20 cellular contexts compared by ENCODE assay signal in genomic region chr4:23291139-23291538, GRCh38.
"Had no signal": no experiment of that assay in that cellular context is flagged by ENCODE, and none has a peak within 500 bp of the region (broad histone marks: within the 10 kb centered on the region; RNA-seq: fewer than 3 reads in every experiment).

No MANE protein-coding gene starts in this region.

- H3K9me3 ChIP-seq: esophagus squamous epithelium, pancreas, prostate gland, sigmoid colon, stomach, tibial artery had no signal

- H3K4me3 ChIP-seq: hepatocyte, pancreas, prostate gland, sigmoid colon, smooth muscle cell, stomach, tibial artery had no signal

- H3K27me3 ChIP-seq: esophagus squamous epithelium, gastroesophageal sphincter, hepatocyte, pancreas, sigmoid colon, stomach, tibial artery had no signal

- H3K36me3 ChIP-seq: esophagus squamous epithelium, gastroesophageal sphincter, pancreas, prostate gland, sigmoid colon, stomach, tibial artery had no signal

- H2AFZ ChIP-seq: hepatocyte had no signal

- H3K27ac ChIP-seq: esophagus squamous epithelium, gastroesophageal sphincter, hepatocyte, pancreas, prostate gland, sigmoid colon, stomach, tibial artery had no signal

- H3K4me2 ChIP-seq: hepatocyte, smooth muscle cell had no signal

- ATAC-seq: activated CD8-positive, alpha-beta memory T cell treated with anti-CD3 and anti-CD28 coated beads, Interleukin-2, amount 10 ng/mL, durations not matched to agents 7 days and 5 days; activated CD8-positive, alpha-beta T cell treated with anti-CD3 and anti-CD28 coated beads for 36 hours; gastroesophageal sphincter; left cardiac atrium; left ventricle myocardium superior; pancreas; stimulated activated naive B cell treated with anti-CD40 and anti-IgM and Interleukin-4, amounts not matched to agents 10 μg/mL and 1 μg/mL and 100 μg/mL, for 72 hours had no signal

- H3K79me2 ChIP-seq: hepatocyte had no signal

- H3K4me1 ChIP-seq: esophagus squamous epithelium, gastroesophageal sphincter, pancreas, prostate gland, sigmoid colon, stomach, tibial artery had no signal

- DNase-seq: activated B cell treated with CpG ODN at 0.5 μM for 24 hours; activated CD4-positive, alpha-beta T cell treated with anti-CD3 and anti-CD28 coated beads, Interleukin-2, amount 50 U/mL, for 1 hour; activated CD8-positive, alpha-beta memory T cell treated with anti-CD3 and anti-CD28 coated beads, Interleukin-2, amount 10 ng/mL, durations not matched to agents 7 days and 5 days; activated CD8-positive, alpha-beta T cell treated with anti-CD3 and anti-CD28 coated beads for 36 hours; activated naive CD4-positive, alpha-beta T cell; activated T-cell treated with anti-CD3 and anti-CD28 coated beads, Interleukin-2, amount 50 U/mL, for 48 hours; endodermal cell; esophagus squamous epithelium; left cardiac atrium; left ventricle myocardium superior; pancreas; sigmoid colon; stimulated activated CD4-positive, alpha-beta T cell treated with anti-CD3 and anti-CD28 coated beads, Interleukin-2, amount 100 ng/mL, for 24 hours; stimulated activated naive B cell treated with anti-CD40 and anti-IgM and Interleukin-4, amounts not matched to agents 10 μg/mL and 1 μg/mL and 100 μg/mL, for 72 hours; stomach; tibial artery had no signal
